1 cellular context compared by ENCODE assay signal in the genomic region with DNA sequence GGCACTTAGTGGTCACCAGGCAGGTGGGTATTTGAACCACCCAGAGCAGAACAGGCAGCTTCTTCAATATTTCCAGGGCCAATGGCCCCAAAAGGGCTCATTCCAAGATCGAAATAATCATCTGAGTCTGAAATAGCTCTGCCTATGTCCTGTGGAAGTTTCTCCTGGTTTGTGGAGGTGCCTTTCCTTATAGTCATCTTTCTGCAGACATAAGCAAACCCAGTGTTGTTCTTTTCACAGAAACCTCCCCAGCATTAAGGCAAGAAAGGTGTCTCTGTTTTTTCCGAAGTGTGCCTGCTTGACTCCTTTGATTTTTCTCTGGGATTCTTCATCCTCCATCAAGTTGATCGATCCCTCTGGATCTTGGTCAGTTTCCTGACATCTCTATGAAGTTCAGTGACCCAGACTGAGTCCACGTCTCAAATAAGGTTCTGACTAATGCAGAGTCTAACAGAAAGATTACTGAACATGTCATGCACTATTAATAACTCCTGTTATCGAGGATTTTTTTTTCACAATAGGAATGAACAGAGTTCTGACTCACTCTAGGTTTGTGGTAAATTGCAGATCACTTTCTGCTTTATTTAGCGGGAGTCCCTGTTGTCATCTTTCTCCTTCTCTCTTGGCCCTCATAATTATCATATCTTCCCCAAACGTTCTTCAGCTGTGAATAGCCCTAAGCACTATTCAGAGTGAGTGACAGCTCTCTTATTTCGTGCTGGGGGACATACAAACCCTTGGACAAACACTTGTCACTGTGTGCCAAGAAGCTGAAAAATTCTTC.
TF ChIP-seq lines count a peak whose summit lies in the region.

No MANE protein-coding gene starts in this region.

TF ChIP-seq in K562, 482 proteins besides CTCF, POLR2A, EP300 and RAD21 (continued from another document and continues in another):
- TF ChIP-seq ZNF609 (CRISPR knock-in tag; IDR thresholded peaks at IDR 0.05; ENCODE audit: borderline replicate concordance) = no peak
- TF ChIP-seq ZZZ3 (IDR thresholded peaks at IDR 0.05) = no peak
- TF ChIP-seq BMI1 (IDR thresholded peaks at IDR 0.05; ENCODE audit: low read length) = no peak
- no peak for TF ChIP-seq ZNF324 (CRISPR knock-in tag; IDR thresholded peaks at IDR 0.05)
- no peak for TF ChIP-seq ZFP91 (CRISPR knock-in tag; IDR thresholded peaks at IDR 0.05)
- no peak for TF ChIP-seq NCOA6 (IDR thresholded peaks at IDR 0.05)
- TF ChIP-seq NELFE (IDR thresholded peaks at IDR 0.05; ENCODE audit: insufficient read depth, insufficient read length) = no peak
- TF ChIP-seq GTF2B (IDR thresholded peaks at IDR 0.05; ENCODE audit: extremely low read depth, insufficient read length) = no peak
- TF ChIP-seq RUNX1 (IDR thresholded peaks at IDR 0.05; ENCODE audit: low read depth) = no peak
- no peak for TF ChIP-seq ESRRA (IDR thresholded peaks at IDR 0.05; ENCODE audit: borderline replicate concordance, low read depth)
- TF ChIP-seq DDX20 (tag; IDR thresholded peaks at IDR 0.05; ENCODE audit: low read depth) = no peak
- no peak for TF ChIP-seq EZH2 (IDR thresholded peaks at IDR 0.05; ENCODE audit: borderline replicate concordance, low read depth, low read length)
- TF ChIP-seq, protein P1, sequence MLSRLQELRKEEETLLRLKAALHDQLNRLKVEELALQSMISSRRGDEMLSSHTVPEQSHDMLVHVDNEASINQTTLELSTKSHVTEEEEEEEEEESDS (CRISPR knock-in tag; IDR thresholded peaks at IDR 0.05) = no peak
- no peak for TF ChIP-seq SMAD2 (IDR thresholded peaks at IDR 0.05; ENCODE audit: low read depth, low read length)
- TF ChIP-seq, protein P2, sequence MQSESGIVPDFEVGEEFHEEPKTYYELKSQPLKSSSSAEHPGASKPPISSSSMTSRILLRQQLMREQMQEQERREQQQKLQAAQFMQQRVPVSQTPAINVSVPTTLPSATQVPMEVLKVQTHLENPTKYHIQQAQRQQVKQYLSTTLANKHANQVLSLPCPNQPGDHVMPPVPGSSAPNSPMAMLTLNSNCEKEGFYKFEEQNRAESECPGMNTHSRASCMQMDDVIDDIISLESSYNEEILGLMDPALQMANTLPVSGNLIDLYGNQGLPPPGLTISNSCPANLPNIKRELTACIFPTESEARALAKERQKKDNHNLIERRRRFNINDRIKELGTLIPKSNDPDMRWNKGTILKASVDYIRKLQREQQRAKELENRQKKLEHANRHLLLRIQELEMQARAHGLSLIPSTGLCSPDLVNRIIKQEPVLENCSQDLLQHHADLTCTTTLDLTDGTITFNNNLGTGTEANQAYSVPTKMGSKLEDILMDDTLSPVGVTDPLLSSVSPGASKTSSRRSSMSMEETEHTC (IDR thresholded peaks at IDR 0.05) = no peak
- TF ChIP-seq TCF3 (CRISPR knock-in tag; IDR thresholded peaks at IDR 0.05) = no peak; the same call in 1 of the 2 replicates
- no peak for TF ChIP-seq CHD2 (IDR thresholded peaks at IDR 0.05; ENCODE audit: low read depth, low read length)
- TF ChIP-seq HNRNPK (IDR thresholded peaks at IDR 0.05; ENCODE audit: low read depth, low read length, poor library complexity, severe bottlenecking) = no peak
- TF ChIP-seq ARHGAP35 (IDR thresholded peaks at IDR 0.05; ENCODE audit: partially characterized antibody) = no peak
- TF ChIP-seq ERF (CRISPR knock-in tag; IDR thresholded peaks at IDR 0.05) = no peak
- no peak for TF ChIP-seq BRD4 (IDR thresholded peaks at IDR 0.05)
- TF ChIP-seq ZNF76 (CRISPR knock-in tag; IDR thresholded peaks at IDR 0.05; ENCODE audit: borderline replicate concordance) = no peak
- no peak for TF ChIP-seq EP400 (IDR thresholded peaks at IDR 0.05)
- TF ChIP-seq ZBTB43 (CRISPR knock-in tag; IDR thresholded peaks at IDR 0.05) = no peak
- TF ChIP-seq SMARCA4 (IDR thresholded peaks at IDR 0.05) = peak; percentile 51; the same call in 1 of the 2 replicates
- no peak for TF ChIP-seq HNRNPUL1 (IDR thresholded peaks at IDR 0.05; ENCODE audit: low read length)
- TF ChIP-seq ZBTB17 (CRISPR knock-in tag; IDR thresholded peaks at IDR 0.05) = no peak
- TF ChIP-seq ZNF3 (CRISPR knock-in tag; IDR thresholded peaks at IDR 0.05) = no peak
- no peak for TF ChIP-seq ELF2 (CRISPR knock-in tag; IDR thresholded peaks at IDR 0.05)
- TF ChIP-seq ZNF232 (CRISPR knock-in tag; IDR thresholded peaks at IDR 0.05) = no peak
- TF ChIP-seq PATZ1 (CRISPR knock-in tag; IDR thresholded peaks at IDR 0.05; ENCODE audit: borderline replicate concordance) = no peak
- TF ChIP-seq HDAC2 (IDR thresholded peaks at IDR 0.05) = no peak
- TF ChIP-seq, protein P3, sequence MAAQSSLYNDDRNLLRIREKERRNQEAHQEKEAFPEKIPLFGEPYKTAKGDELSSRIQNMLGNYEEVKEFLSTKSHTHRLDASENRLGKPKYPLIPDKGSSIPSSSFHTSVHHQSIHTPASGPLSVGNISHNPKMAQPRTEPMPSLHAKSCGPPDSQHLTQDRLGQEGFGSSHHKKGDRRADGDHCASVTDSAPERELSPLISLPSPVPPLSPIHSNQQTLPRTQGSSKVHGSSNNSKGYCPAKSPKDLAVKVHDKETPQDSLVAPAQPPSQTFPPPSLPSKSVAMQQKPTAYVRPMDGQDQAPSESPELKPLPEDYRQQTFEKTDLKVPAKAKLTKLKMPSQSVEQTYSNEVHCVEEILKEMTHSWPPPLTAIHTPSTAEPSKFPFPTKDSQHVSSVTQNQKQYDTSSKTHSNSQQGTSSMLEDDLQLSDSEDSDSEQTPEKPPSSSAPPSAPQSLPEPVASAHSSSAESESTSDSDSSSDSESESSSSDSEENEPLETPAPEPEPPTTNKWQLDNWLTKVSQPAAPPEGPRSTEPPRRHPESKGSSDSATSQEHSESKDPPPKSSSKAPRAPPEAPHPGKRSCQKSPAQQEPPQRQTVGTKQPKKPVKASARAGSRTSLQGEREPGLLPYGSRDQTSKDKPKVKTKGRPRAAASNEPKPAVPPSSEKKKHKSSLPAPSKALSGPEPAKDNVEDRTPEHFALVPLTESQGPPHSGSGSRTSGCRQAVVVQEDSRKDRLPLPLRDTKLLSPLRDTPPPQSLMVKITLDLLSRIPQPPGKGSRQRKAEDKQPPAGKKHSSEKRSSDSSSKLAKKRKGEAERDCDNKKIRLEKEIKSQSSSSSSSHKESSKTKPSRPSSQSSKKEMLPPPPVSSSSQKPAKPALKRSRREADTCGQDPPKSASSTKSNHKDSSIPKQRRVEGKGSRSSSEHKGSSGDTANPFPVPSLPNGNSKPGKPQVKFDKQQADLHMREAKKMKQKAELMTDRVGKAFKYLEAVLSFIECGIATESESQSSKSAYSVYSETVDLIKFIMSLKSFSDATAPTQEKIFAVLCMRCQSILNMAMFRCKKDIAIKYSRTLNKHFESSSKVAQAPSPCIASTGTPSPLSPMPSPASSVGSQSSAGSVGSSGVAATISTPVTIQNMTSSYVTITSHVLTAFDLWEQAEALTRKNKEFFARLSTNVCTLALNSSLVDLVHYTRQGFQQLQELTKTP (IDR thresholded peaks at IDR 0.05; ENCODE audit: low read depth in 1 of 2, partially characterized antibody in 2 of 2) = no peak
- TF ChIP-seq U2AF2 (optimal IDR thresholded peaks at IDR 0.05; ENCODE audit: low read depth, low read length) = no peak
- TF ChIP-seq THRA (IDR thresholded peaks at IDR 0.05) = no peak
- TF ChIP-seq ETV1 (tag; conservative IDR thresholded peaks at IDR 0.05; ENCODE audit: low read depth) = no peak
- no peak for TF ChIP-seq MAFK (IDR thresholded peaks at IDR 0.05; ENCODE audit: low read length)
- TF ChIP-seq, protein P4, sequence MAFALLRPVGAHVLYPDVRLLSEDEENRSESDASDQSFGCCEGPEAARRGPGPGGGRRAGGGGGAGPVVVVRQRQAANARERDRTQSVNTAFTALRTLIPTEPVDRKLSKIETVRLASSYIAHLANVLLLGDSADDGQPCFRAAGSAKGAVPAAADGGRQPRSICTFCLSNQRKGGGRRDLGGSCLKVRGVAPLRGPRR (CRISPR knock-in tag; IDR thresholded peaks at IDR 0.05) = no peak
- no peak for TF ChIP-seq ELF1 (tag; IDR thresholded peaks at IDR 0.05)
- no peak for TF ChIP-seq ZNF239 (CRISPR knock-in tag; IDR thresholded peaks at IDR 0.05)
- no peak for TF ChIP-seq CBX8 (IDR thresholded peaks at IDR 0.05; ENCODE audit: borderline replicate concordance, extremely low read depth, low read depth, low read length, poor library complexity, severe bottlenecking)
- no peak for TF ChIP-seq RNF2 (IDR thresholded peaks at IDR 0.05)
- no peak for TF ChIP-seq TAF9B (IDR thresholded peaks at IDR 0.05; ENCODE audit: partially characterized antibody)
- peak; percentile 59; the same call in 1 of the 2 replicates for TF ChIP-seq SOX6 (IDR thresholded peaks at IDR 0.05)
